In genomic region chr22:31754813-31755212, GRCh38 we compare ENCODE assay signal across 9 cellular contexts. TPM values are rescaled to one million over a fixed set of nuclear protein-coding genes. Genes with fewer than 3 reads are reported as not detected.
DNase-seq lines count a peak whose midpoint lies in the region; ATAC-seq and TF ChIP-seq lines count a peak whose summit lies in the region.
"Had no signal": no experiment of that assay in that cellular context is flagged by ENCODE, and none has a peak within 500 bp of the region (broad histone marks: within the 10 kb centered on the region; RNA-seq: fewer than 3 reads in every experiment).

No MANE protein-coding gene starts in this region.

- TF ChIP-seq CTCF in C4-2B (conservative IDR thresholded peaks at IDR 0.05) (no peak), coronary artery (IDR thresholded peaks at IDR 0.05) (no peak)

- no peaks in the 10 kb centered on the region for H3K27me3 ChIP-seq in MG63

- peak overlapping the region; percentile 89; the same call in 1 of the 2 replicates for H3K27ac ChIP-seq in C4-2B
- H3K27ac ChIP-seq in coronary artery = peak overlapping the region in 1 of 2 donors; percentile 91

- H3K4me1 Mint-ChIP-seq in natural killer cell treated with Interleukin-12 subunit alpha and Interleukin-12 subunit beta and Interleukin-15 and Interleukin-18, amount 100 ng/mL, for 72 hours (ENCODE audit: low read depth in 2 of 2) = peaks cover 28 to 32% of the 10 kb centered on the region in 2 donors

- ATAC-seq in natural killer cell treated with Interleukin-12 subunit alpha and Interleukin-12 subunit beta and Interleukin-15 and Interleukin-18, amount 100 ng/mL, for 72 hours = no peak

- no peaks in the 10 kb centered on the region for H3K36me3 Mint-ChIP-seq in natural killer cell treated with Interleukin-12 subunit alpha and Interleukin-12 subunit beta and Interleukin-15 and Interleukin-18, amount 100 ng/mL, for 72 hours

- H3K27me3 Mint-ChIP-seq in natural killer cell treated with Interleukin-12 subunit alpha and Interleukin-12 subunit beta and Interleukin-15 and Interleukin-18, amount 100 ng/mL, for 72 hours = no peaks in the 10 kb centered on the region

- H3K9me3 ChIP-seq in MG63 = no peaks in the 10 kb centered on the region

- H3K4me3 ChIP-seq in MG63 (peak overlapping the region; percentile 86), coronary artery (peak overlapping the region; percentile 89)

- H3K36me3 ChIP-seq in MG63 = peaks cover 12% of the 10 kb centered on the region

- peak overlapping the region; percentile 86 for H3K4me3 Mint-ChIP-seq in natural killer cell treated with Interleukin-12 subunit alpha and Interleukin-12 subunit beta and Interleukin-15 and Interleukin-18, amount 100 ng/mL, for 72 hours

- H3K27ac Mint-ChIP-seq in natural killer cell treated with Interleukin-12 subunit alpha and Interleukin-12 subunit beta and Interleukin-15 and Interleukin-18, amount 100 ng/mL, for 72 hours = peak overlapping the region; percentile 96

- H3K9me3 Mint-ChIP-seq in natural killer cell treated with Interleukin-12 subunit alpha and Interleukin-12 subunit beta and Interleukin-15 and Interleukin-18, amount 100 ng/mL, for 72 hours = no peaks in the 10 kb centered on the region

- DNase-seq in MG63 (no peak), coronary artery (ENCODE audit: low spot score) (no peak), glomerular visceral epithelial cell (ENCODE audit: extremely low spot score) (no peak), globus pallidus (ENCODE audit: low spot score) (no peak), amniotic stem cell (lab: John Stamatoyannopoulos, UW) (no peak)
- no peak for DNase-seq in natural killer cell treated with Interleukin-12 subunit alpha and Interleukin-12 subunit beta and Interleukin-15 and Interleukin-18, amount 100 ng/mL, for 72 hours (ENCODE audit: low spot score)
- no peak for DNase-seq in NK-92 treated with Interleukin-12 subunit alpha and Interleukin-12 subunit beta, amount 100 ng/mL, for 24 hours (lab: John Stamatoyannopoulos, UW)
- DNase-seq: NCI-H2171 treated with DMSO at 0.1 percent for 48 hours had no signal

RNA-seq across cellular contexts. Expression of gene DEPDC5, which starts 1.0 kb away (rescaled TPM):
- total RNA-seq in MG63 (2014; rRNA removed; shearing (Covaris generic); ENCODE audit: low replicate concordance) = 7.5 and 19.8 TPM in 2 replicates
- total RNA-seq in natural killer cell treated with Interleukin-12 subunit alpha and Interleukin-12 subunit beta and Interleukin-15 and Interleukin-18, amount 100 ng/mL, for 72 hours = 10 to 100 TPM; 33.8 to 69.3 TPM

RNA-seq across cellular contexts. Expression of gene PRR14L, which starts 4.9 kb away (rescaled TPM):
- total RNA-seq in MG63 (2014; rRNA removed; shearing (Covaris generic); ENCODE audit: low replicate concordance) = 0.69 and 3.5 TPM in 2 replicates
- total RNA-seq in natural killer cell treated with Interleukin-12 subunit alpha and Interleukin-12 subunit beta and Interleukin-15 and Interleukin-18, amount 100 ng/mL, for 72 hours = 10 to 100 TPM; 80.4 to 99.0 TPM

Comparison
In these comparisons a context has a peak if more than half of its experiments do, and no peak if none do; other contexts are left out.
1. RNA of gene PRR14L, which starts 4.9 kb away (total RNA-seq): 80.4 to 99.0 TPM in natural killer cell treated with Interleukin-12 subunit alpha and Interleukin-12 subunit beta and Interleukin-15 and Interleukin-18, amount 100 ng/mL, for 72 hours; 0.69 to 3.5 TPM in MG63; every median in the first group is over 10 times any median in the second.